In genomic region chr2:102895386-102895785, GRCh38 we compare ENCODE assay signal across 17 cellular contexts.
DNase-seq lines count a peak whose midpoint lies in the region; ATAC-seq and TF ChIP-seq lines count a peak whose summit lies in the region.
"Had no signal": no experiment of that assay in that cellular context is flagged by ENCODE, and none has a peak within 500 bp of the region (broad histone marks: within the 10 kb centered on the region; RNA-seq: fewer than 3 reads in every experiment).

No MANE protein-coding gene starts in this region.

- no peak overlapping the region for H3K4me3 ChIP-seq in HL-60 (replicated peaks; ENCODE audit: insufficient read depth, low read length)
- no peak overlapping the region for H3K4me3 ChIP-seq in lower lobe of right lung
- H3K4me3 ChIP-seq: neural progenitor cell, SJCRH30 had no signal

- no peak overlapping the region for H3K4me3 Mint-ChIP-seq in WTC11
- H3K4me3 Mint-ChIP-seq: neural progenitor cell had no signal

- peak overlapping the region; percentile 11 for H3K27ac ChIP-seq in HL-60 (replicated peaks)
- H3K27ac ChIP-seq in lower lobe of right lung = no peak overlapping the region
- no peak overlapping the region for H3K27ac ChIP-seq in caudate nucleus (ENCODE audit: low read depth, low read length)
- H3K27ac ChIP-seq: neural progenitor cell, SJCRH30 had no signal

- no peaks in the 10 kb centered on the region for H3K4me1 ChIP-seq in lower lobe of right lung

- H3K4me1 Mint-ChIP-seq in WTC11 = peaks cover 3% of the 10 kb centered on the region; the same call in 1 of the 2 replicates

- H3K27me3 Mint-ChIP-seq in WTC11 (ENCODE audit: low read depth) = peaks cover 48% of the 10 kb centered on the region

- ATAC-seq in WTC11 (peak; percentile 55), lower lobe of right lung (peak; percentile 48 to 64)

- POLR2A ChIA-PET in WTC11 (lab: Charles Lee) = interaction anchor here (0.5 kb wide), 1 partner anchor 20 kb away, joined by 3 read pairs; no protein-coding TSS in a partner anchor

- intact Hi-C loops in lower lobe of right lung (cut with DNase I) = no loop called here

- H3K9me3 ChIP-seq in lower lobe of right lung = no peaks in the 10 kb centered on the region
- H3K9me3 ChIP-seq: SJCRH30 had no signal

- TF ChIP-seq CTCF in HL-60 (IDR thresholded peaks at IDR 0.05; ENCODE audit: insufficient read depth, low read length) (no peak), WTC11 (IDR thresholded peaks at IDR 0.05) (no peak), lower lobe of right lung (IDR thresholded peaks at IDR 0.05) (no peak)

- DNase-seq in HL-60 (ENCODE audit: low read depth in 1 of 2, low spot score in 1 of 2) (peak; percentile 34 to 86), NOMO-1 treated with dmso at 0.1 percent for 144 hours (lab: John Stamatoyannopoulos, UW; ENCODE audit: unreplicated experiment) (peak; percentile 30), WTC11 (ENCODE audit: low spot score) (peak; percentile 32), lower lobe of right lung (no peak), C1 segment of cervical spinal cord (lab: John Stamatoyannopoulos, UW) (no peak), NCI-H345 treated with DMSO at 0.1 percent for 48 hours (lab: John Stamatoyannopoulos, UW; ENCODE audit: unreplicated experiment) (no peak), caudate nucleus (lab: John Stamatoyannopoulos, UW) (no peak), foreskin melanocyte (no peak)
- DNase-seq: activated CD4-positive, alpha-beta T cell treated with anti-CD3 and anti-CD28 coated beads for 48 hours; activated CD8-positive, alpha-beta memory T cell treated with anti-CD3 and anti-CD28 coated beads, Interleukin-2, amount 50 U/mL, for 4 hours; amniotic stem cell; cerebellar nuclear complex; NCI-H2029 treated with DMSO at 0.1 percent for 48 hours; NCI-H510A treated with DMSO at 0.1 percent for 48 hours; stimulated activated CD8-positive, alpha-beta memory T cell treated with anti-CD3 and anti-CD28 coated beads, Interleukin-4, amount 100 ng/mL, for 48 hours had no signal

- CTCF ChIA-PET in WTC11 (lab: Charles Lee) = interaction anchor here (0.8 kb wide), 1 partner anchor 54 kb away, joined by 3 read pairs; no protein-coding TSS in a partner anchor

- no peaks in the 10 kb centered on the region for H3K36me3 Mint-ChIP-seq in WTC11

- H3K27ac Mint-ChIP-seq in WTC11 = no peak overlapping the region
- H3K27ac Mint-ChIP-seq: neural progenitor cell had no signal

- H3K9me3 Mint-ChIP-seq in WTC11 = peaks cover 6% of the 10 kb centered on the region; the same call in 1 of the 2 replicates

- no peaks in the 10 kb centered on the region for H3K36me3 ChIP-seq in lower lobe of right lung
- H3K36me3 ChIP-seq: neural progenitor cell, SJCRH30 had no signal

- H3K27me3 ChIP-seq in HL-60 (ENCODE audit: insufficient read depth, poor library complexity, severe bottlenecking) (no peaks in the 10 kb centered on the region), lower lobe of right lung (ENCODE audit: low read depth) (no peaks in the 10 kb centered on the region)
- H3K27me3 ChIP-seq: neural progenitor cell, SJCRH30 had no signal

TF ChIP-seq in WTC11, 78 proteins besides CTCF, POLR2A, EP300 and RAD21 (continues in another document):
- TF ChIP-seq KAT7 (CRISPR knock-in tag; IDR thresholded peaks at IDR 0.05; ENCODE audit: borderline replicate concordance) = no peak
- no peak for TF ChIP-seq ATF2 (CRISPR knock-in tag; IDR thresholded peaks at IDR 0.05; ENCODE audit: borderline replicate concordance, low read depth)
- TF ChIP-seq ARID4B (CRISPR knock-in tag; IDR thresholded peaks at IDR 0.05; ENCODE audit: borderline replicate concordance) = no peak
- TF ChIP-seq ZNF425 (CRISPR knock-in tag; conservative IDR thresholded peaks at IDR 0.05) = no peak
- TF ChIP-seq MLX (CRISPR knock-in tag; IDR thresholded peaks at IDR 0.05) = no peak
- TF ChIP-seq ZNF512 (CRISPR knock-in tag; IDR thresholded peaks at IDR 0.05; ENCODE audit: borderline replicate concordance) = no peak
- TF ChIP-seq JAZF1 (CRISPR knock-in tag; IDR thresholded peaks at IDR 0.05) = no peak
- no peak for TF ChIP-seq CDX4 (CRISPR knock-in tag; IDR thresholded peaks at IDR 0.05; ENCODE audit: borderline replicate concordance)

Comparison
In these comparisons a context has a peak if more than half of its experiments do, and no peak if none do; other contexts are left out.
1. DNase-seq: peak in HL-60 (2 of 2), NOMO-1 treated with dmso at 0.1 percent for 144 hours (single experiment) and WTC11 (single experiment); none in lower lobe of right lung (single experiment), C1 segment of cervical spinal cord (0 of 14), NCI-H345 treated with DMSO at 0.1 percent for 48 hours (single experiment), caudate nucleus (0 of 61) and foreskin melanocyte (single experiment).